Comparison of ENCODE assay signal across 10 cellular contexts in genomic region chr22:23773247-23774113, GRCh38. TPM values are rescaled to one million over a fixed set of nuclear protein-coding genes. Genes with fewer than 3 reads are reported as not detected.
A peak's percentile ranks its signal among the peaks of the same experiment; 100 is the strongest.
DNase-seq lines count a peak whose midpoint lies in the region; ATAC-seq, FAIRE-seq and TF ChIP-seq lines count a peak whose summit lies in the region.
"Had no signal": no experiment of that assay in that cellular context is flagged by ENCODE, and none has a peak within 500 bp of the region (broad histone marks: within the 10 kb centered on the region; RNA-seq: fewer than 3 reads in every experiment).

No MANE protein-coding gene starts in this region.

- H3K27me3 Mint-ChIP-seq in activated CD4-positive, alpha-beta T cell treated with anti-CD3 and anti-CD28 coated beads for 36 hours, result peaks cover 3% of the 10 kb centered on the region
- no peaks in the 10 kb centered on the region for H3K27me3 Mint-ChIP-seq in activated naive CD8-positive, alpha-beta T cell treated with anti-CD3 and anti-CD28 coated beads, Interleukin-2, amount 50 U/mL, for 24 hours

- H3K27ac ChIP-seq in keratinocyte (ENCODE audit: control insufficient read depth, insufficient read depth, low read length), result no peak overlapping the region
- no peak overlapping the region for H3K27ac ChIP-seq in thoracic aorta

- no peak overlapping the region for H2AFZ ChIP-seq in keratinocyte (ENCODE audit: control insufficient read depth, low read length)

- H3K4me1 ChIP-seq in keratinocyte (ENCODE audit: control insufficient read depth, extremely low read depth, insufficient read depth, low read length), result peaks cover 12% of the 10 kb centered on the region
- peaks cover 3 to 38% of the 10 kb centered on the region in 2 donors for H3K4me1 ChIP-seq in thoracic aorta (ENCODE audit: control insufficient read depth in 1 of 2, low read depth in 2 of 2)

- DNase-seq in activated CD4-positive, alpha-beta T cell treated with anti-CD3 and anti-CD28 coated beads for 36 hours, result no peak
- no peak for DNase-seq in activated CD4-positive, alpha-beta T cell treated with anti-CD3 and anti-CD28 coated beads for 1 hour
- no peak for DNase-seq in activated naive CD8-positive, alpha-beta T cell treated with anti-CD3 and anti-CD28 coated beads, Interleukin-2, amount 50 U/mL, for 24 hours
- DNase-seq in keratinocyte (ENCODE audit: low read depth, low spot score), result no peak
- DNase-seq in thoracic aorta (ENCODE audit: low spot score), result no peak
- DNase-seq in HuH-7 (ENCODE audit: low spot score), result no peak

- peak overlapping the region; percentile 9 to 49 (median 32) for H3K4me3 ChIP-seq in keratinocyte (ENCODE audit: control insufficient read depth in 2 of 3, extremely low read depth in 1 of 3, insufficient read depth in 2 of 3, low read depth in 1 of 3, low read length in 3 of 3)
- H3K4me3 ChIP-seq in thoracic aorta, result peak overlapping the region; percentile 80

- peak overlapping the region; percentile 74 for H3K4me2 ChIP-seq in keratinocyte (ENCODE audit: control insufficient read depth, extremely low read depth, insufficient read depth, low read depth, low read length)

- H3K9me3 Mint-ChIP-seq in activated CD4-positive, alpha-beta T cell treated with anti-CD3 and anti-CD28 coated beads for 36 hours (ENCODE audit: low read depth), result no peaks in the 10 kb centered on the region
- H3K9me3 Mint-ChIP-seq in activated naive CD8-positive, alpha-beta T cell treated with anti-CD3 and anti-CD28 coated beads, Interleukin-2, amount 50 U/mL, for 24 hours, result no peaks in the 10 kb centered on the region

- intact Hi-C loops in activated CD4-positive, alpha-beta T cell treated with anti-CD3 and anti-CD28 coated beads for 36 hours (cut with DNase I, micrococcal nuclease), result no loop called here

- TF ChIP-seq CTCF in keratinocyte (optimal IDR thresholded peaks at IDR 0.05 in 1 of 3, IDR thresholded peaks at IDR 0.05 in 1 of 3, conservative IDR thresholded peaks at IDR 0.05 in 1 of 3; ENCODE audit: extremely low read depth in 1 of 3, insufficient read depth in 2 of 3, low read length in 3 of 3), result no peak
- TF ChIP-seq CTCF in thoracic aorta (IDR thresholded peaks at IDR 0.05), result no peak

- no peaks in the 10 kb centered on the region for H3K79me2 ChIP-seq in keratinocyte (ENCODE audit: control insufficient read depth, insufficient read depth, low read length)

- no peaks in the 10 kb centered on the region for H3K36me3 Mint-ChIP-seq in activated CD4-positive, alpha-beta T cell treated with anti-CD3 and anti-CD28 coated beads for 36 hours (ENCODE audit: low read depth)
- H3K36me3 Mint-ChIP-seq in activated naive CD8-positive, alpha-beta T cell treated with anti-CD3 and anti-CD28 coated beads, Interleukin-2, amount 50 U/mL, for 24 hours (ENCODE audit: low read depth), result no peaks in the 10 kb centered on the region

- H3K9me1 ChIP-seq in keratinocyte (ENCODE audit: control insufficient read depth, extremely low read depth, insufficient read depth, low read length), result no peaks in the 10 kb centered on the region

- H3K9me3 ChIP-seq in keratinocyte (ENCODE audit: control insufficient read depth, low read depth, low read length) (no peaks in the 10 kb centered on the region), thoracic aorta (no peaks in the 10 kb centered on the region)

- no peak for ATAC-seq in activated CD4-positive, alpha-beta T cell treated with anti-CD3 and anti-CD28 coated beads for 36 hours
- no peak for ATAC-seq in activated naive CD8-positive, alpha-beta T cell treated with anti-CD3 and anti-CD28 coated beads, Interleukin-2, amount 50 U/mL, for 24 hours
- ATAC-seq in thoracic aorta (ENCODE audit: insufficient number of reproducible peaks, low FRiP score, low read depth), result no peak
- no peak for ATAC-seq in GM19452 (IDR thresholded peaks at IDR 0.05; ENCODE audit: unreplicated experiment)
- ATAC-seq in HG03139 (IDR thresholded peaks at IDR 0.05; ENCODE audit: unreplicated experiment), result no peak

- peak overlapping the region; percentile 27 for H3K4me3 Mint-ChIP-seq in activated CD4-positive, alpha-beta T cell treated with anti-CD3 and anti-CD28 coated beads for 36 hours
- peak overlapping the region; percentile 47 for H3K4me3 Mint-ChIP-seq in activated naive CD8-positive, alpha-beta T cell treated with anti-CD3 and anti-CD28 coated beads, Interleukin-2, amount 50 U/mL, for 24 hours

- H3K9ac ChIP-seq in keratinocyte (ENCODE audit: control insufficient read depth, extremely low read depth, insufficient read depth, low read length), result peak overlapping the region; percentile 9

- no peaks in the 10 kb centered on the region for H4K20me1 ChIP-seq in keratinocyte (ENCODE audit: control insufficient read depth, extremely low read depth, insufficient read depth, low read length)

- dilution Hi-C loops in keratinocyte (cut with MboI; ENCODE audit: extremely low pct_ligation_motif_present, low sequenced_read_pairs), result no loop called here

- no peak overlapping the region for H3K27ac Mint-ChIP-seq in activated CD4-positive, alpha-beta T cell treated with anti-CD3 and anti-CD28 coated beads for 36 hours
- no peak overlapping the region for H3K27ac Mint-ChIP-seq in activated naive CD8-positive, alpha-beta T cell treated with anti-CD3 and anti-CD28 coated beads, Interleukin-2, amount 50 U/mL, for 24 hours

- CTCF ChIA-PET in activated CD4-positive, alpha-beta T cell treated with anti-CD3 and anti-CD28 coated beads for 36 hours (lab: Charles Lee), result interaction anchor here (1.1 kb wide), 1 partner anchor 75 kb away, joined by 3 read pairs; no protein-coding TSS in a partner anchor

- H3K4me1 Mint-ChIP-seq in activated CD4-positive, alpha-beta T cell treated with anti-CD3 and anti-CD28 coated beads for 36 hours, result peaks cover 10% of the 10 kb centered on the region
- H3K4me1 Mint-ChIP-seq in activated naive CD8-positive, alpha-beta T cell treated with anti-CD3 and anti-CD28 coated beads, Interleukin-2, amount 50 U/mL, for 24 hours, result peaks cover 27% of the 10 kb centered on the region

- POLR2A ChIA-PET in activated CD4-positive, alpha-beta T cell treated with anti-CD3 and anti-CD28 coated beads for 36 hours (lab: Charles Lee), result no interaction called here

- peaks cover 16% of the 10 kb centered on the region for H3K27me3 ChIP-seq in keratinocyte (ENCODE audit: control insufficient read depth, extremely low read depth, insufficient read depth, low read length)
- no peaks in the 10 kb centered on the region for H3K27me3 ChIP-seq in thoracic aorta (replicated peaks; ENCODE audit: insufficient read depth)

- no peak for FAIRE-seq in keratinocyte (lab: Jason Lieb, UNC)
- FAIRE-seq: islet of Langerhans had no signal

- H3K36me3 ChIP-seq in keratinocyte (ENCODE audit: control insufficient read depth in 2 of 2, extremely low read depth in 1 of 2, insufficient read depth in 2 of 2, low read length in 2 of 2), result no peaks in the 10 kb centered on the region
- H3K36me3 ChIP-seq in thoracic aorta, result no peaks in the 10 kb centered on the region

RNA-seq across cellular contexts. Expression of gene MMP11, which starts 0.8 kb away (rescaled TPM):
- 1 to 10 TPM in 1 of 2 experiments, under 1 TPM in 1; 0.32 to 1.1 TPM for total RNA-seq in activated CD4-positive, alpha-beta T cell treated with anti-CD3 and anti-CD28 coated beads for 36 hours
- polyA plus RNA-seq in keratinocyte, result 0.06 to 0.20 TPM (median 0.13 TPM) in 3 replicates
- polyA plus RNA-seq in keratinocyte (2011; ENCODE audit: low read depth), result not detected
- polyA plus RNA-seq in keratinocyte (2011; cell fraction: cytosol; rRNA removed), result not detected in 2 replicates
- 0.12 and 0.20 TPM in 2 replicates for polyA plus RNA-seq in keratinocyte (2011; cell fraction: nucleus; rRNA removed)
- 0.15 TPM in 1 of 2 replicates, not detected in the other for polyA plus RNA-seq in keratinocyte (2012; ENCODE audit: low replicate concordance)
- 0.38 TPM in 1 of 3 replicates, not detected in the others for polyA minus RNA-seq in keratinocyte
- not detected for polyA minus RNA-seq in keratinocyte (2011; cell fraction: cytosol; rRNA and poly(A)+ RNA removed)
- not detected in 2 replicates for polyA minus RNA-seq in keratinocyte (2011; cell fraction: nucleus; rRNA and poly(A)+ RNA removed)
- 10 to 100 TPM in 1 of 2 donors, 1 to 10 TPM in 1; 2.0 to 10.2 TPM for total RNA-seq in thoracic aorta

RNA-seq across cellular contexts. Expression of gene CHCHD10, which starts 5.7 kb away (rescaled TPM):
- total RNA-seq in activated CD4-positive, alpha-beta T cell treated with anti-CD3 and anti-CD28 coated beads for 36 hours, result 100 to 1,000 TPM; 131 to 134 TPM
- polyA plus RNA-seq in keratinocyte, result 10.4 to 14.8 TPM (median 10.6 TPM) in 3 replicates
- 4.3 TPM for polyA plus RNA-seq in keratinocyte (2011; ENCODE audit: low read depth)
- 31.4 and 45.7 TPM in 2 replicates for polyA plus RNA-seq in keratinocyte (2011; cell fraction: cytosol; rRNA removed)
- 9.9 and 22.3 TPM in 2 replicates for polyA plus RNA-seq in keratinocyte (2011; cell fraction: nucleus; rRNA removed)
- 39.3 and 66.4 TPM in 2 replicates for polyA plus RNA-seq in keratinocyte (2012; ENCODE audit: low replicate concordance)
- polyA minus RNA-seq in keratinocyte, result 12.3 to 115 TPM (median 20.7 TPM) in 3 replicates
- polyA minus RNA-seq in keratinocyte (2011; cell fraction: cytosol; rRNA and poly(A)+ RNA removed), result 30.9 TPM
- 4.7 and 13.8 TPM in 2 replicates for polyA minus RNA-seq in keratinocyte (2011; cell fraction: nucleus; rRNA and poly(A)+ RNA removed)
- total RNA-seq in thoracic aorta, result 10 to 100 TPM in 1 of 2 donors, not detected in 1; 19.4 TPM

RNA-seq across cellular contexts. Expression of gene C22orf15, which starts 10.7 kb away (rescaled TPM):
- total RNA-seq in activated CD4-positive, alpha-beta T cell treated with anti-CD3 and anti-CD28 coated beads for 36 hours, result 1 to 10 TPM in 1 of 2 experiments, under 1 TPM in 1; 0.30 to 1.3 TPM
- polyA plus RNA-seq in keratinocyte, result 0.06 TPM in 1 of 3 replicates, not detected in the others
- not detected for polyA plus RNA-seq in keratinocyte (2011; ENCODE audit: low read depth)
- not detected in 2 replicates for polyA plus RNA-seq in keratinocyte (2011; cell fraction: cytosol; rRNA removed)
- polyA plus RNA-seq in keratinocyte (2011; cell fraction: nucleus; rRNA removed), result not detected in 2 replicates
- not detected in 2 replicates for polyA plus RNA-seq in keratinocyte (2012; ENCODE audit: low replicate concordance)
- not detected in 3 replicates for polyA minus RNA-seq in keratinocyte
- polyA minus RNA-seq in keratinocyte (2011; cell fraction: cytosol; rRNA and poly(A)+ RNA removed), result not detected
- not detected in 2 replicates for polyA minus RNA-seq in keratinocyte (2011; cell fraction: nucleus; rRNA and poly(A)+ RNA removed)
- not detected for total RNA-seq in thoracic aorta
- total RNA-seq: Daoy had no signal

RNA-seq across cellular contexts. Expression of gene SMARCB1, which starts 13.3 kb away (rescaled TPM):
- total RNA-seq in activated CD4-positive, alpha-beta T cell treated with anti-CD3 and anti-CD28 coated beads for 36 hours, result 10 to 100 TPM; 78.2 to 95.2 TPM
- 70.0 to 108 TPM (median 95.2 TPM) in 3 replicates for polyA plus RNA-seq in keratinocyte
- 64.4 TPM for polyA plus RNA-seq in keratinocyte (2011; ENCODE audit: low read depth)
- polyA plus RNA-seq in keratinocyte (2011; cell fraction: cytosol; rRNA removed), result 90.8 and 109 TPM in 2 replicates
- 56.9 and 68.9 TPM in 2 replicates for polyA plus RNA-seq in keratinocyte (2011; cell fraction: nucleus; rRNA removed)
- polyA plus RNA-seq in keratinocyte (2012; ENCODE audit: low replicate concordance), result 48.5 and 84.2 TPM in 2 replicates
- 56.7 to 79.8 TPM (median 75.5 TPM) in 3 replicates for polyA minus RNA-seq in keratinocyte
- 36.8 TPM for polyA minus RNA-seq in keratinocyte (2011; cell fraction: cytosol; rRNA and poly(A)+ RNA removed)
- 18.6 and 26.4 TPM in 2 replicates for polyA minus RNA-seq in keratinocyte (2011; cell fraction: nucleus; rRNA and poly(A)+ RNA removed)
- total RNA-seq in thoracic aorta, result 10 to 100 TPM; 43.5 to 50.0 TPM

RNA-seq across cellular contexts. Expression of gene VPREB3, which starts 19.3 kb away (rescaled TPM):
- total RNA-seq in activated CD4-positive, alpha-beta T cell treated with anti-CD3 and anti-CD28 coated beads for 36 hours, result under 1 TPM in 1 of 2 experiments, not detected in 1; 0.80 TPM
- polyA plus RNA-seq in keratinocyte, result 0.19 TPM in 1 of 3 replicates, not detected in the others
- polyA plus RNA-seq in keratinocyte (2011; ENCODE audit: low read depth), result 1.2 TPM
- polyA plus RNA-seq in keratinocyte (2011; cell fraction: cytosol; rRNA removed), result 0.22 TPM in 1 of 2 replicates, not detected in the other
- not detected in 2 replicates for polyA plus RNA-seq in keratinocyte (2011; cell fraction: nucleus; rRNA removed)
- 1.7 TPM in 1 of 2 replicates, not detected in the other for polyA plus RNA-seq in keratinocyte (2012; ENCODE audit: low replicate concordance)
- not detected in 3 replicates for polyA minus RNA-seq in keratinocyte
- polyA minus RNA-seq in keratinocyte (2011; cell fraction: cytosol; rRNA and poly(A)+ RNA removed), result not detected
- polyA minus RNA-seq in keratinocyte (2011; cell fraction: nucleus; rRNA and poly(A)+ RNA removed), result not detected in 2 replicates
- not detected for total RNA-seq in thoracic aorta
- total RNA-seq: Daoy had no signal

Comparison
In these comparisons a context has a peak if more than half of its experiments do, and no peak if none do; other contexts are left out.
1. RNA of gene CHCHD10, which starts 5.7 kb away (total RNA-seq): 131 to 134 TPM in activated CD4-positive, alpha-beta T cell treated with anti-CD3 and anti-CD28 coated beads for 36 hours; 19.4 TPM in thoracic aorta; every median in the first group is over 4 times any median in the second.